Comparison of ENCODE assay signal across 8 cellular contexts in genomic region chr18:12947355-12948054, GRCh38.
A peak's percentile ranks its signal among the peaks of the same experiment; 100 is the strongest.
DNase-seq lines count a peak whose midpoint lies in the region; ATAC-seq and TF ChIP-seq lines count a peak whose summit lies in the region.

Gene SEH1L, plus strand, starts transcription at chr18:12948011. Its CDS starts 111 bp downstream, at chr18:12948122.

- peak; percentile 60 for ATAC-seq in HG03457 (IDR thresholded peaks at IDR 0.05; ENCODE audit: unreplicated experiment)

- no peak for TF ChIP-seq CTCF in choroid plexus epithelial cell (conservative IDR thresholded peaks at IDR 0.05; ENCODE audit: low read depth, low read length)

- H3K4me3 ChIP-seq in choroid plexus epithelial cell (ENCODE audit: low read depth, low read length), result peak within 1 kb of the TSS; percentile 85

- DNase-seq in Ammon's horn (ENCODE audit: low spot score) (peak; percentile 100), GM19240 (ENCODE audit: insufficient read length, low spot score) (peak; percentile 91), NCI-H524 treated with DMSO at 0.1 percent for 48 hours (lab: John Stamatoyannopoulos, UW) (peak; percentile 60), choroid plexus epithelial cell (ENCODE audit: low read depth) (peak; percentile 100), kidney tubule cell (ENCODE audit: low spot score) (peak; percentile 95)
- DNase-seq in activated CD4-positive, alpha-beta T cell treated with anti-CD3 and anti-CD28 coated beads for 4 hours, result peak; percentile 99 to 100
- peak; percentile 99 for DNase-seq in stimulated activated CD4-positive, alpha-beta T cell treated with anti-CD3 and anti-CD28 coated beads, Interleukin-1b, Interleukin-23, amount 100 ng/mL, for 1 hour (ENCODE audit: low read depth in 2 of 2)

Comparison
In these comparisons a context has a peak if more than half of its experiments do, and no peak if none do; other contexts are left out.
1. Peak in every context shown above with its lines: DNase-seq, ATAC-seq and H3K4me3 ChIP-seq.